8 cellular contexts compared by ENCODE assay signal in genomic region chr17:78132086-78132676, GRCh38. TPM values are rescaled to one million over a fixed set of nuclear protein-coding genes. Genes with fewer than 3 reads are reported as not detected.
A peak's percentile ranks its signal among the peaks of the same experiment; 100 is the strongest.
DNase-seq lines count a peak whose midpoint lies in the region; ATAC-seq and TF ChIP-seq lines count a peak whose summit lies in the region.

No MANE protein-coding gene starts in this region.

- TF ChIP-seq CTCF in kidney epithelial cell (IDR thresholded peaks at IDR 0.05; ENCODE audit: insufficient read depth, low read length, poor library complexity, severe bottlenecking), result no peak

- H3K27ac Mint-ChIP-seq in IgD-negative memory B cell, result peak overlapping the region; percentile 70 to 97 (median 94)
- peak overlapping the region; percentile 87 for H3K27ac Mint-ChIP-seq in stimulated activated naive CD8-positive, alpha-beta T cell treated with anti-CD3 and anti-CD28 coated beads, Interleukin-15, Interleukin-2, amounts not matched to agents 100 ng/mL and 50 ng/mL, for 24 hours

- peaks cover 29 to 45% (median 42%) of the 10 kb centered on the region in 3 donors for H3K4me1 Mint-ChIP-seq in IgD-negative memory B cell
- peaks cover 69% of the 10 kb centered on the region for H3K4me1 Mint-ChIP-seq in stimulated activated naive CD8-positive, alpha-beta T cell treated with anti-CD3 and anti-CD28 coated beads, Interleukin-15, Interleukin-2, amounts not matched to agents 100 ng/mL and 50 ng/mL, for 24 hours (ENCODE audit: low read depth)

- no peaks in the 10 kb centered on the region for H3K36me3 ChIP-seq in kidney epithelial cell (ENCODE audit: control insufficient read depth, insufficient read depth, low read length)

- DNase-seq in COLO668 (lab: John Stamatoyannopoulos, UW; ENCODE audit: unreplicated experiment) (peak; percentile 22), kidney epithelial cell (ENCODE audit: low read depth) (no peak), NCI-H1930 (lab: John Stamatoyannopoulos, UW) (no peak), dedifferentiated amniotic fluid mesenchymal stem cell (ENCODE audit: extremely low spot score) (no peak)
- peak; percentile 59 for DNase-seq in activated T-helper 9 cell treated with anti-CD3 and anti-CD28 coated beads, Interleukin-2, amount 50 U/mL, for 16 hours (ENCODE audit: low read depth)

- H3K27me3 ChIP-seq in kidney epithelial cell (ENCODE audit: control insufficient read depth, insufficient read depth, low read length), result peaks cover 29% of the 10 kb centered on the region

- peak overlapping the region; percentile 20 for H3K4me3 ChIP-seq in kidney epithelial cell (ENCODE audit: low read depth, low read length)

- H3K4me3 Mint-ChIP-seq in IgD-negative memory B cell, result peak overlapping the region; percentile 47 to 99 (median 96)
- peak overlapping the region; percentile 97 for H3K4me3 Mint-ChIP-seq in stimulated activated naive CD8-positive, alpha-beta T cell treated with anti-CD3 and anti-CD28 coated beads, Interleukin-15, Interleukin-2, amounts not matched to agents 100 ng/mL and 50 ng/mL, for 24 hours

- H3K36me3 Mint-ChIP-seq in IgD-negative memory B cell, result peaks cover 5% of the 10 kb centered on the region
- H3K36me3 Mint-ChIP-seq in stimulated activated naive CD8-positive, alpha-beta T cell treated with anti-CD3 and anti-CD28 coated beads, Interleukin-15, Interleukin-2, amounts not matched to agents 100 ng/mL and 50 ng/mL, for 24 hours (ENCODE audit: low read depth), result peaks cover 43% of the 10 kb centered on the region

- no peaks in the 10 kb centered on the region for H3K27me3 Mint-ChIP-seq in IgD-negative memory B cell
- H3K27me3 Mint-ChIP-seq in stimulated activated naive CD8-positive, alpha-beta T cell treated with anti-CD3 and anti-CD28 coated beads, Interleukin-15, Interleukin-2, amounts not matched to agents 100 ng/mL and 50 ng/mL, for 24 hours, result no peaks in the 10 kb centered on the region

- H3K9me3 Mint-ChIP-seq in IgD-negative memory B cell, result no peaks in the 10 kb centered on the region
- H3K9me3 Mint-ChIP-seq in stimulated activated naive CD8-positive, alpha-beta T cell treated with anti-CD3 and anti-CD28 coated beads, Interleukin-15, Interleukin-2, amounts not matched to agents 100 ng/mL and 50 ng/mL, for 24 hours, result no peaks in the 10 kb centered on the region

- no peak for ATAC-seq in HG03432 (IDR thresholded peaks at IDR 0.05; ENCODE audit: unreplicated experiment)

RNA-seq across cellular contexts. Expression of gene TMC8, which starts 1.6 kb away (rescaled TPM):
- 97.5 TPM for polyA plus RNA-seq in IgD-negative memory B cell
- 5.5 and 6.4 TPM in 2 replicates for total RNA-seq in kidney epithelial cell

RNA-seq across cellular contexts. Expression of gene TMC6, which starts 3.6 kb away (rescaled TPM):
- 212 TPM for polyA plus RNA-seq in IgD-negative memory B cell
- total RNA-seq in kidney epithelial cell, result 88.7 and 127 TPM in 2 replicates

RNA-seq across cellular contexts. Expression of gene C17orf99, which starts 14.0 kb away (rescaled TPM):
- polyA plus RNA-seq in IgD-negative memory B cell, result not detected
- not detected in 2 replicates for total RNA-seq in kidney epithelial cell

RNA-seq across cellular contexts. Expression of gene SYNGR2, which starts 36.2 kb away (rescaled TPM):
- 633 TPM for polyA plus RNA-seq in IgD-negative memory B cell
- 85.7 and 144 TPM in 2 replicates for total RNA-seq in kidney epithelial cell

RNA-seq across cellular contexts. Expression of gene TK1, which starts 54.7 kb away (rescaled TPM):
- 7.0 TPM for polyA plus RNA-seq in IgD-negative memory B cell
- 15.0 and 21.1 TPM in 2 replicates for total RNA-seq in kidney epithelial cell

Comparison
In these comparisons a context has a peak if more than half of its experiments do, and no peak if none do; other contexts are left out.
1. DNase-seq: peak in COLO668 (single experiment) and activated T-helper 9 cell treated with anti-CD3 and anti-CD28 coated beads, Interleukin-2, amount 50 U/mL, for 16 hours (single experiment); none in kidney epithelial cell (single experiment), NCI-H1930 (0 of 2) and dedifferentiated amniotic fluid mesenchymal stem cell (single experiment).